15 cellular contexts compared by ENCODE assay signal in the genomic region with DNA sequence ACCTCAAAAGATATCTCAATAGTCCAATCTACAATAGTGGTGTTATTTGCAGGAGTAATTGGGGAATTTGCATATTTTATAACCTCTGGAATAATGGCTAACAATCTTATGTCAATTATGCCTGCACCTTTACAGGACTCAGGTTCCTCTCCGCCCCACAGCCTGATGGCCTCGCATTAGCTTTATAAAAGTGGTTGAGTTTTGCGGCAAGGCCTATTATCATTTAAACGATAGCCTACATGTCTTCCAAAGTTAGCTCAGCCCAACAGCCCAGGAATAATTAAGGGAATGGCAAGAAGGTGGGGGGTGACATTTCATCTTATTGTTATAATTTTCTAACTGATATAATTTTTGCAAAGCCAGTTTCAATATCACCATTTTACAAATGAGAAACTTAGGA.
DNase-seq lines count a peak whose midpoint lies in the region; ATAC-seq and TF ChIP-seq lines count a peak whose summit lies in the region.
"Had no signal": no experiment of that assay in that cellular context is flagged by ENCODE, and none has a peak within 500 bp of the region (broad histone marks: within the 10 kb centered on the region; RNA-seq: fewer than 3 reads in every experiment).

No MANE protein-coding gene starts in this region.

- H3K9me3 Mint-ChIP-seq in WTC11 = peaks cover 45% of the 10 kb centered on the region
- H3K9me3 Mint-ChIP-seq: CD8-positive, alpha-beta T cell had no signal

- peaks cover 38% of the 10 kb centered on the region for H3K36me3 Mint-ChIP-seq in WTC11
- H3K36me3 Mint-ChIP-seq: CD14-positive monocyte; CD8-positive, alpha-beta T cell had no signal

- H3K27me3 ChIP-seq in HAP-1 (ENCODE audit: low read depth) (no peaks in the 10 kb centered on the region), iPS DF 6.9 (ENCODE audit: control insufficient read depth, insufficient read depth, low read length) (no peaks in the 10 kb centered on the region)

- peak overlapping the region; percentile 94 for H3K27ac Mint-ChIP-seq in WTC11
- H3K27ac Mint-ChIP-seq: CD14-positive monocyte; CD8-positive, alpha-beta T cell had no signal

- H3K4me1 Mint-ChIP-seq in WTC11 = peaks cover 40% of the 10 kb centered on the region
- H3K4me1 Mint-ChIP-seq: CD14-positive monocyte had no signal

- TF ChIP-seq CTCF in WTC11 (IDR thresholded peaks at IDR 0.05) = no peak

- CTCF ChIA-PET in WTC11 (lab: Charles Lee) = interaction anchor here (1.0 to 2.9 kb wide), 3 partner anchors 146 to 245 kb away, joined by 6 to 8 read pairs (median 6); no protein-coding TSS in a partner anchor

- no peak overlapping the region for H3K27ac ChIP-seq in iPS DF 6.9 (ENCODE audit: low read length)
- H3K27ac ChIP-seq: 22Rv1 had no signal

- no peaks in the 10 kb centered on the region for H3K9me3 ChIP-seq in HAP-1
- no peaks in the 10 kb centered on the region; the same call in 1 of the 2 replicates for H3K9me3 ChIP-seq in iPS DF 6.9 (ENCODE audit: control insufficient read depth, insufficient read depth, low read length)

- no CpG with 5 or more reads among the region's 4 CpGs for WGBS in iPS DF 6.9 (ENCODE audit: insufficient coverage, insufficient read length)

- H3K36me3 ChIP-seq in HAP-1 (replicated peaks) (no peaks in the 10 kb centered on the region), iPS DF 6.9 (ENCODE audit: control insufficient read depth, insufficient read depth, low read length) (no peaks in the 10 kb centered on the region)

- no peak overlapping the region for H3K4me3 Mint-ChIP-seq in WTC11
- H3K4me3 Mint-ChIP-seq: CD14-positive monocyte; CD8-positive, alpha-beta T cell had no signal

- peak; percentile 90 for ATAC-seq in WTC11
- no peak for ATAC-seq in GM18870 (IDR thresholded peaks at IDR 0.05; ENCODE audit: unreplicated experiment)
- ATAC-seq: CD8-positive, alpha-beta T cell had no signal

- peaks cover 18% of the 10 kb centered on the region for H3K27me3 Mint-ChIP-seq in WTC11 (ENCODE audit: low read depth)

- DNase-seq in ELF-1 (ENCODE audit: low read depth, low spot score) (peak; percentile 35), HAP-1 (ENCODE audit: low spot score in 2 of 2) (peak; percentile 23 to 31), WTC11 (ENCODE audit: low spot score) (peak; percentile 17), iPS DF 6.9 (ENCODE audit: low read depth, low spot score) (peak; percentile 33), DMS 273 treated with DMSO at 0.1 percent for 48 hours (lab: John Stamatoyannopoulos, UW) (no peak), NCI-H2107 (lab: John Stamatoyannopoulos, UW) (no peak), dermis blood vessel endothelial cell (no peak)
- DNase-seq: CD8-positive, alpha-beta T cell; COR-L47; DND-41; IMR-90; KG1 had no signal

- H3K4me3 ChIP-seq in HAP-1 = no peak overlapping the region
- H3K4me3 ChIP-seq in iPS DF 6.9 (ENCODE audit: low read length) = no peak overlapping the region

- peaks cover 11% of the 10 kb centered on the region for H3K4me1 ChIP-seq in HAP-1
- H3K4me1 ChIP-seq in iPS DF 6.9 (ENCODE audit: control insufficient read depth, insufficient read depth, low read length) = no peaks in the 10 kb centered on the region

- POLR2A ChIA-PET in WTC11 (lab: Charles Lee) = no interaction called here

- in situ Hi-C loops in HAP-1 (cut with MboI; ENCODE audit: low sequenced_read_pairs) = no loop called here

TF ChIP-seq in WTC11, 78 proteins besides CTCF, POLR2A, EP300 and RAD21:
- TF ChIP-seq ZBTB21 (CRISPR knock-in tag; IDR thresholded peaks at IDR 0.05; ENCODE audit: borderline replicate concordance) = no peak
- no peak for TF ChIP-seq ZNF671 (CRISPR knock-in tag; IDR thresholded peaks at IDR 0.05)
- TF ChIP-seq FOXJ3 (CRISPR knock-in tag; IDR thresholded peaks at IDR 0.05; ENCODE audit: borderline replicate concordance) = no peak
- TF ChIP-seq, protein P1, sequence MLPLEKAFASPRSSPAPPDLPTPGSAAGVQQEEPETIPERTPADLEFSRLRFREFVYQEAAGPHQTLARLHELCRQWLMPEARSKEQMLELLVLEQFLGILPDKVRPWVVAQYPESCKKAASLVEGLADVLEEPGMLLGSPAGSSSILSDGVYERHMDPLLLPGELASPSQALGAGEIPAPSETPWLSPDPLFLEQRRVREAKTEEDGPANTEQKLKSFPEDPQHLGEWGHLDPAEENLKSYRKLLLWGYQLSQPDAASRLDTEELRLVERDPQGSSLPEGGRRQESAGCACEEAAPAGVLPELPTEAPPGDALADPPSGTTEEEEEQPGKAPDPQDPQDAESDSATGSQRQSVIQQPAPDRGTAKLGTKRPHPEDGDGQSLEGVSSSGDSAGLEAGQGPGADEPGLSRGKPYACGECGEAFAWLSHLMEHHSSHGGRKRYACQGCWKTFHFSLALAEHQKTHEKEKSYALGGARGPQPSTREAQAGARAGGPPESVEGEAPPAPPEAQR (CRISPR knock-in tag; IDR thresholded peaks at IDR 0.05) = no peak
- TF ChIP-seq, protein P2, sequence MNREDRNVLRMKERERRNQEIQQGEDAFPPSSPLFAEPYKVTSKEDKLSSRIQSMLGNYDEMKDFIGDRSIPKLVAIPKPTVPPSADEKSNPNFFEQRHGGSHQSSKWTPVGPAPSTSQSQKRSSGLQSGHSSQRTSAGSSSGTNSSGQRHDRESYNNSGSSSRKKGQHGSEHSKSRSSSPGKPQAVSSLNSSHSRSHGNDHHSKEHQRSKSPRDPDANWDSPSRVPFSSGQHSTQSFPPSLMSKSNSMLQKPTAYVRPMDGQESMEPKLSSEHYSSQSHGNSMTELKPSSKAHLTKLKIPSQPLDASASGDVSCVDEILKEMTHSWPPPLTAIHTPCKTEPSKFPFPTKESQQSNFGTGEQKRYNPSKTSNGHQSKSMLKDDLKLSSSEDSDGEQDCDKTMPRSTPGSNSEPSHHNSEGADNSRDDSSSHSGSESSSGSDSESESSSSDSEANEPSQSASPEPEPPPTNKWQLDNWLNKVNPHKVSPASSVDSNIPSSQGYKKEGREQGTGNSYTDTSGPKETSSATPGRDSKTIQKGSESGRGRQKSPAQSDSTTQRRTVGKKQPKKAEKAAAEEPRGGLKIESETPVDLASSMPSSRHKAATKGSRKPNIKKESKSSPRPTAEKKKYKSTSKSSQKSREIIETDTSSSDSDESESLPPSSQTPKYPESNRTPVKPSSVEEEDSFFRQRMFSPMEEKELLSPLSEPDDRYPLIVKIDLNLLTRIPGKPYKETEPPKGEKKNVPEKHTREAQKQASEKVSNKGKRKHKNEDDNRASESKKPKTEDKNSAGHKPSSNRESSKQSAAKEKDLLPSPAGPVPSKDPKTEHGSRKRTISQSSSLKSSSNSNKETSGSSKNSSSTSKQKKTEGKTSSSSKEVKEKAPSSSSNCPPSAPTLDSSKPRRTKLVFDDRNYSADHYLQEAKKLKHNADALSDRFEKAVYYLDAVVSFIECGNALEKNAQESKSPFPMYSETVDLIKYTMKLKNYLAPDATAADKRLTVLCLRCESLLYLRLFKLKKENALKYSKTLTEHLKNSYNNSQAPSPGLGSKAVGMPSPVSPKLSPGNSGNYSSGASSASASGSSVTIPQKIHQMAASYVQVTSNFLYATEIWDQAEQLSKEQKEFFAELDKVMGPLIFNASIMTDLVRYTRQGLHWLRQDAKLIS (CRISPR knock-in tag; IDR thresholded peaks at IDR 0.05; ENCODE audit: borderline replicate concordance) = no peak
- TF ChIP-seq ZNF121 (CRISPR knock-in tag; IDR thresholded peaks at IDR 0.05) = no peak
- no peak for TF ChIP-seq ZNF423 (CRISPR knock-in tag; IDR thresholded peaks at IDR 0.05)
- TF ChIP-seq, protein P3, sequence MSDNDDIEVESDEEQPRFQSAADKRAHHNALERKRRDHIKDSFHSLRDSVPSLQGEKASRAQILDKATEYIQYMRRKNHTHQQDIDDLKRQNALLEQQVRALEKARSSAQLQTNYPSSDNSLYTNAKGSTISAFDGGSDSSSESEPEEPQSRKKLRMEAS (CRISPR knock-in tag; IDR thresholded peaks at IDR 0.05) = no peak
- TF ChIP-seq ZNF219 (CRISPR knock-in tag; IDR thresholded peaks at IDR 0.05; ENCODE audit: borderline replicate concordance) = no peak
- TF ChIP-seq, protein P4, sequence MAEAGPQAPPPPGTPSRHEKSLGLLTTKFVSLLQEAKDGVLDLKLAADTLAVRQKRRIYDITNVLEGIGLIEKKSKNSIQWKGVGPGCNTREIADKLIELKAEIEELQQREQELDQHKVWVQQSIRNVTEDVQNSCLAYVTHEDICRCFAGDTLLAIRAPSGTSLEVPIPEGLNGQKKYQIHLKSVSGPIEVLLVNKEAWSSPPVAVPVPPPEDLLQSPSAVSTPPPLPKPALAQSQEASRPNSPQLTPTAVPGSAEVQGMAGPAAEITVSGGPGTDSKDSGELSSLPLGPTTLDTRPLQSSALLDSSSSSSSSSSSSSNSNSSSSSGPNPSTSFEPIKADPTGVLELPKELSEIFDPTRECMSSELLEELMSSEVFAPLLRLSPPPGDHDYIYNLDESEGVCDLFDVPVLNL (CRISPR knock-in tag; IDR thresholded peaks at IDR 0.05; ENCODE audit: borderline replicate concordance, low read depth) = no peak
- TF ChIP-seq SMAD4 (CRISPR knock-in tag; IDR thresholded peaks at IDR 0.05) = no peak
- TF ChIP-seq NFATC4 (CRISPR knock-in tag; IDR thresholded peaks at IDR 0.05) = no peak
- TF ChIP-seq ZNF416 (CRISPR knock-in tag; IDR thresholded peaks at IDR 0.05) = no peak
- no peak for TF ChIP-seq CREM (CRISPR knock-in tag; IDR thresholded peaks at IDR 0.05)
- TF ChIP-seq, protein P5, sequence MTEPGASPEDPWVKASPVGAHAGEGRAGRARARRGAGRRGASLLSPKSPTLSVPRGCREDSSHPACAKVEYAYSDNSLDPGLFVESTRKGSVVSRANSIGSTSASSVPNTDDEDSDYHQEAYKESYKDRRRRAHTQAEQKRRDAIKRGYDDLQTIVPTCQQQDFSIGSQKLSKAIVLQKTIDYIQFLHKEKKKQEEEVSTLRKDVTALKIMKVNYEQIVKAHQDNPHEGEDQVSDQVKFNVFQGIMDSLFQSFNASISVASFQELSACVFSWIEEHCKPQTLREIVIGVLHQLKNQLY (CRISPR knock-in tag; IDR thresholded peaks at IDR 0.05) = no peak
- TF ChIP-seq KAT7 (CRISPR knock-in tag; IDR thresholded peaks at IDR 0.05; ENCODE audit: borderline replicate concordance) = no peak

Comparison
In these comparisons a context has a peak if more than half of its experiments do, and no peak if none do; other contexts are left out.
1. DNase-seq: peak in ELF-1 (single experiment), HAP-1 (2 of 2), WTC11 (single experiment) and iPS DF 6.9 (single experiment); none in DMS 273 treated with DMSO at 0.1 percent for 48 hours (single experiment), NCI-H2107 (single experiment) and dermis blood vessel endothelial cell (single experiment).